ENCODE assay signal across 13 cellular contexts in genomic region chr22:27962268-27963191, GRCh38. TPM values are rescaled to one million over a fixed set of nuclear protein-coding genes. Genes with fewer than 3 reads are reported as not detected.
DNase-seq lines count a peak whose midpoint lies in the region; ATAC-seq and TF ChIP-seq lines count a peak whose summit lies in the region.
"Had no signal": no experiment of that assay in that cellular context is flagged by ENCODE, and none has a peak within 500 bp of the region (broad histone marks: within the 10 kb centered on the region; RNA-seq: fewer than 3 reads in every experiment).

No MANE protein-coding gene starts in this region.

- H3K27me3 ChIP-seq in right atrium auricular region (no peaks in the 10 kb centered on the region), mesenchymal stem cell (ENCODE audit: control insufficient read depth in 1 of 2, insufficient read depth in 1 of 2, low read length in 2 of 2) (no peaks in the 10 kb centered on the region), aorta (ENCODE audit: control insufficient read depth in 1 of 2, insufficient read depth in 2 of 2, low read length in 1 of 2) (no peaks in the 10 kb centered on the region), BE2C (no peaks in the 10 kb centered on the region), tibial nerve (no peaks in the 10 kb centered on the region), spleen (replicated peaks in 1 of 7) (no peaks in the 10 kb centered on the region)
- H3K27me3 ChIP-seq: gastroesophageal sphincter had no signal

- no peak for TF ChIP-seq EP300 in tibial nerve (IDR thresholded peaks at IDR 0.05)

- H3K79me1 ChIP-seq in mesenchymal stem cell (replicated peaks; ENCODE audit: low read length, poor library complexity, severe bottlenecking) = no peaks in the 10 kb centered on the region

- H3K23ac ChIP-seq in mesenchymal stem cell (ENCODE audit: low read length in 2 of 2) = no peak overlapping the region

- no peak overlapping the region for H3K4ac ChIP-seq in mesenchymal stem cell (ENCODE audit: low read depth in 1 of 2, low read length in 2 of 2)

- H2AK5ac ChIP-seq in mesenchymal stem cell (ENCODE audit: low read length, severe bottlenecking) = no peak overlapping the region

- H3K9me3 ChIP-seq in right atrium auricular region (no peaks in the 10 kb centered on the region), mesenchymal stem cell (ENCODE audit: control insufficient read depth, low read length) (no peaks in the 10 kb centered on the region), aorta (ENCODE audit: control insufficient read depth, low read length) (no peaks in the 10 kb centered on the region), BE2C (no peaks in the 10 kb centered on the region), tibial nerve (no peaks in the 10 kb centered on the region), spleen (no peaks in the 10 kb centered on the region)
- H3K9me3 ChIP-seq: gastroesophageal sphincter had no signal

- 74% methylated on average over 6 of the region's 9 CpGs for WGBS in mesenchymal stem cell
- 56% methylated on average over 9 of the region's 9 CpGs for WGBS in aorta, 2 donors
- WGBS in tibial nerve, 2 donors = 42 to 49% methylated on average over 9 of the region's 9 CpGs
- WGBS in spleen, 5 donors = 70 to 83% (median 78%) methylated on average over 9 of the region's 9 CpGs

- DNase-seq in Right ventricle myocardium superior (no peak), right atrium auricular region (ENCODE audit: low spot score) (no peak), coronary artery (ENCODE audit: low spot score) (no peak), mesenchymal stem cell (peak; percentile 31), aorta (no peak), BE2C (no peak), tibial nerve (ENCODE audit: low spot score in 2 of 2) (no peak), spleen (no peak)
- DNase-seq: kidney glomerular epithelial cell, NCI-H446 treated with DMSO at 0.1 percent for 48 hours, T-helper 9 cell had no signal

- ATAC-seq in Right ventricle myocardium superior (ENCODE audit: poor library complexity) (peak; percentile 55), aorta (ENCODE audit: low FRiP score) (peak; percentile 59)
- ATAC-seq: activated naive CD4-positive, alpha-beta T cell treated with anti-CD3 and anti-CD28 coated beads, Interleukin-2, amount 50 U/mL, for 72 hours; gastroesophageal sphincter had no signal

- H3K4me3 ChIP-seq in right atrium auricular region (no peak overlapping the region), coronary artery (no peak overlapping the region), mesenchymal stem cell (ENCODE audit: insufficient read depth in 1 of 2, low read depth in 1 of 2, low read length in 2 of 2) (no peak overlapping the region), aorta (ENCODE audit: low read length in 2 of 2) (no peak overlapping the region), BE2C (ENCODE audit: low read depth, low read length) (no peak overlapping the region), tibial nerve (no peak overlapping the region), spleen (no peak overlapping the region)
- H3K4me3 ChIP-seq: gastroesophageal sphincter had no signal

- no peak overlapping the region for H2AFZ ChIP-seq in mesenchymal stem cell (ENCODE audit: low read depth, low read length)

- H3K4me1 ChIP-seq in right atrium auricular region = peaks cover 0 to 20% of the 10 kb centered on the region in 2 donors
- H3K4me1 ChIP-seq in mesenchymal stem cell (ENCODE audit: control insufficient read depth, insufficient read depth, low read depth, low read length) = peaks cover 5% of the 10 kb centered on the region
- H3K4me1 ChIP-seq in aorta (ENCODE audit: control insufficient read depth in 1 of 2, insufficient read depth in 2 of 2, low read length in 2 of 2) = peaks cover 3 to 8% of the 10 kb centered on the region in 2 donors
- H3K4me1 ChIP-seq in BE2C = peaks cover 11% of the 10 kb centered on the region
- peaks cover 0 to 11% (median 6%) of the 10 kb centered on the region in 4 donors for H3K4me1 ChIP-seq in tibial nerve
- H3K4me1 ChIP-seq in spleen = peaks cover 0 to 2% (median 0%) of the 10 kb centered on the region in 6 donors
- H3K4me1 ChIP-seq: gastroesophageal sphincter had no signal

- no peak overlapping the region for H3K9ac ChIP-seq in mesenchymal stem cell (ENCODE audit: low read length)

- H3K18ac ChIP-seq in mesenchymal stem cell (ENCODE audit: low read depth in 1 of 2, low read length in 2 of 2) = peak overlapping the region in 1 of 2 experiments; percentile 11

- no peak overlapping the region for H3K4me2 ChIP-seq in mesenchymal stem cell (ENCODE audit: low read length, poor library complexity, severe bottlenecking)

- peak overlapping the region in 1 of 2 experiments; percentile 68 for H3K14ac ChIP-seq in mesenchymal stem cell (ENCODE audit: low read length in 2 of 2)

- no peak for TF ChIP-seq POLR2A in tibial nerve (IDR thresholded peaks at IDR 0.05)
- no peak for TF ChIP-seq POLR2A in spleen (IDR thresholded peaks at IDR 0.05)

- peak overlapping the region in 1 of 2 experiments; percentile 39 for H2BK12ac ChIP-seq in mesenchymal stem cell (ENCODE audit: low read length in 2 of 2)

- no peak overlapping the region for H2BK15ac ChIP-seq in mesenchymal stem cell (ENCODE audit: low read depth, poor library complexity, severe bottlenecking)

- no peak overlapping the region for H2BK120ac ChIP-seq in mesenchymal stem cell (ENCODE audit: low read depth, low read length)

- no peak overlapping the region for H2BK5ac ChIP-seq in mesenchymal stem cell (ENCODE audit: low read depth, low read length, poor library complexity, severe bottlenecking)

- H3K36me3 ChIP-seq in right atrium auricular region (no peaks in the 10 kb centered on the region), mesenchymal stem cell (ENCODE audit: control insufficient read depth in 1 of 2, insufficient read depth in 2 of 2, low read depth in 1 of 2, low read length in 2 of 2) (no peaks in the 10 kb centered on the region), aorta (ENCODE audit: control insufficient read depth in 1 of 2, insufficient read depth in 2 of 2, low read length in 1 of 2) (no peaks in the 10 kb centered on the region), BE2C (no peaks in the 10 kb centered on the region), tibial nerve (peaks cover 0 to 8% (median 0%) of the 10 kb centered on the region in 3 donors), spleen (no peaks in the 10 kb centered on the region)
- H3K36me3 ChIP-seq: gastroesophageal sphincter had no signal

- no peak overlapping the region for H4K8ac ChIP-seq in mesenchymal stem cell (ENCODE audit: low read length)

- no peak overlapping the region for H4K91ac ChIP-seq in mesenchymal stem cell (ENCODE audit: low read length)

- H3K27ac ChIP-seq in right atrium auricular region (peak overlapping the region in 1 of 2 donors; percentile 30), coronary artery (peak overlapping the region; percentile 6 to 39), mesenchymal stem cell (ENCODE audit: low read length, poor library complexity, severe bottlenecking) (no peak overlapping the region), aorta (ENCODE audit: low read depth in 1 of 2, low read length in 2 of 2) (no peak overlapping the region), tibial nerve (peak overlapping the region in 2 of 4 donors; percentile 12 to 46), spleen (no peak overlapping the region)
- H3K27ac ChIP-seq: gastroesophageal sphincter had no signal

- TF ChIP-seq CTCF in right atrium auricular region (IDR thresholded peaks at IDR 0.05) (no peak), coronary artery (IDR thresholded peaks at IDR 0.05) (no peak), BE2C (IDR thresholded peaks at IDR 0.05; ENCODE audit: low read depth, low read length) (no peak), tibial nerve (IDR thresholded peaks at IDR 0.05) (no peak), spleen (IDR thresholded peaks at IDR 0.05 in 8 of 11, conservative IDR thresholded peaks at IDR 0.05 in 3 of 11) (no peak)

- intact Hi-C loops in Right ventricle myocardium superior (cut with DNase I) (no loop called here), aorta (cut with DNase I) (no loop called here), spleen (cut with DNase I; ENCODE audit: low total_unique reads) (no loop called here)

RNA-seq across cellular contexts. Expression of gene PITPNB, which starts 43.5 kb away (rescaled TPM):
- total RNA-seq in Right ventricle myocardium superior (40.2 TPM), right atrium auricular region (10 to 100 TPM; 26.3 to 43.0 TPM), aorta (100 to 1,000 TPM; 130 to 162 TPM), tibial nerve (10 to 100 TPM; 37.5 to 53.7 (median 40.2) TPM), spleen (10 to 100 TPM; 41.8 to 67.2 (median 57.7) TPM)
- 48.3 TPM for polyA plus RNA-seq in mesenchymal stem cell (2013, experiment 1 of 2)
- polyA plus RNA-seq in mesenchymal stem cell (2013, experiment 2 of 2) = 51.1 TPM
- polyA plus RNA-seq in aorta (10 to 100 TPM; 50.7 to 73.3 TPM), spleen (10 to 100 TPM; 17.5 to 25.8 (median 20.1) TPM)
- polyA plus RNA-seq in BE2C (2012; ENCODE audit: insufficient read depth, insufficient read length, low read depth) = 159 TPM

Comparison
In these comparisons a context has a peak if more than half of its experiments do, and no peak if none do; other contexts are left out.
1. H3K27ac ChIP-seq: peak in coronary artery (2 of 2); none in mesenchymal stem cell (single experiment), aorta (0 of 2) and spleen (0 of 8).